8 cellular contexts compared by ENCODE assay signal in the genomic region with DNA sequence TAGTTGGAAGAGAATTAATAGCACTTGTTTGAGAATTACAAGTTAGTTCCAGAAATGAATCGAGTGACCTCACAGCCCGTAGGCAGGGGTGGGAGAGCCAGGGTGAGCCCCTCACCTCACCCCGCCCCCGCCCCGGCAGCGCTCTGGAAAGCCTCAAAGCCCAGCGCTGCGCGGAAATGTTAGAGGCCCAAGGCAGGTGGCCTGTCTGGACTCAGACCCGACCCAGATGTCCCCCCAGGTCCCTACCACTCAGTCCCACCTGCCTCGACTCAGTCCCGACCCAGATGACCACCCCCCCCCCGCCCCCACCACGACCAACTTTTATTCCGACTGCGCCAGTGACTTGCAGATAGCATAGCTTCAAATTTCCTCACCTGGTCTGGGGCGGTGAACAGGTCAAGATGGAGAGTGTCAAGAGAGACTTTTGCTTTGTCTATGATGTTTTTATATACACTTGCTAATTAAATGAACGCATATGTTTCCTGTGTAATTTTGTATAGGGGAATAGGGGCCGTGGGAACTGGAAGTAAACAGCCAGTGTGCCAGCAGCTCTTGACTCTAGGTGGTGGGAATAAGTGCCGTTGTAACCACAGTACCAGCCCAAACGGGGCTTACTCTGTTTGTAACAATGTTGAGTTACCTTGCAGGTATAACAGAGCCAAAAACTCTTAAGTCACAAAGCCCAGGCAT. TPM values are rescaled to one million over a fixed set of nuclear protein-coding genes. Genes with fewer than 3 reads are reported as not detected.
DNase-seq lines count a peak whose midpoint lies in the region; ATAC-seq and TF ChIP-seq lines count a peak whose summit lies in the region.

No MANE protein-coding gene starts in this region.

- H3K27me3 ChIP-seq in right cardiac atrium (ENCODE audit: control insufficient read depth, insufficient read depth) (no peaks in the 10 kb centered on the region), gastrocnemius medialis (no peaks in the 10 kb centered on the region)

- peaks cover 55% of the 10 kb centered on the region for H3K27me3 Mint-ChIP-seq in activated T-helper 1 cell treated with anti-CD3 and anti-CD28 coated beads, Interleukin-12 subunit alpha, Interleukin-12 subunit beta, Interleukin-2, Interleukin-4 antibody, amounts not matched to agents 30 ng/mL and 10 ng/mL and 1 ng/mL, durations not matched to agents 14 hours and 24 hours and 36 hours (ENCODE audit: insufficient read depth)

- peak overlapping the region; percentile 81 for H3K4me3 Mint-ChIP-seq in activated T-helper 1 cell treated with anti-CD3 and anti-CD28 coated beads, Interleukin-12 subunit alpha, Interleukin-12 subunit beta, Interleukin-2, Interleukin-4 antibody, amounts not matched to agents 30 ng/mL and 10 ng/mL and 1 ng/mL, durations not matched to agents 14 hours and 24 hours and 36 hours

- H3K27ac ChIP-seq in right cardiac atrium (ENCODE audit: low read length) (peak overlapping the region; percentile 86), gastrocnemius medialis (peak overlapping the region; percentile 89 to 96 (median 90))

- peaks cover 6% of the 10 kb centered on the region for H3K4me1 Mint-ChIP-seq in activated T-helper 1 cell treated with anti-CD3 and anti-CD28 coated beads, Interleukin-12 subunit alpha, Interleukin-12 subunit beta, Interleukin-2, Interleukin-4 antibody, amounts not matched to agents 30 ng/mL and 10 ng/mL and 1 ng/mL, durations not matched to agents 14 hours and 24 hours and 36 hours (ENCODE audit: low read depth)

- H3K36me3 ChIP-seq in gastrocnemius medialis = no peaks in the 10 kb centered on the region

- intact Hi-C loops in activated T-helper 1 cell treated with anti-CD3 and anti-CD28 coated beads, Interleukin-12 subunit alpha, Interleukin-12 subunit beta, Interleukin-2, Interleukin-4 antibody, amounts not matched to agents 30 ng/mL and 10 ng/mL and 1 ng/mL, durations not matched to agents 14 hours and 24 hours and 36 hours (cut with micrococcal nuclease) = no loop called here
- intact Hi-C loops in right cardiac atrium (cut with DNase I) = loop anchor here in 1 of 4 donors (10.0 kb wide), 1 partner anchor 52 kb away; no protein-coding TSS in a partner anchor
- intact Hi-C loops in gastrocnemius medialis (cut with DNase I; ENCODE audit: low total_unique reads) = loop anchor here (5.0 kb wide), 1 partner anchor 50 kb away; no protein-coding TSS in a partner anchor

- WGBS in right cardiac atrium = 40% methylated on average over 21 of the region's 21 CpGs

- peak overlapping the region; percentile 37 for H3K4me3 ChIP-seq in GM12865 (ENCODE audit: low read depth, low read length)
- H3K4me3 ChIP-seq in right cardiac atrium (ENCODE audit: low read length) = peak overlapping the region; percentile 51
- peak overlapping the region; percentile 72 to 94 (median 78) for H3K4me3 ChIP-seq in gastrocnemius medialis

- TF ChIP-seq CTCF in GM12865 (IDR thresholded peaks at IDR 0.05; ENCODE audit: insufficient read depth, low read depth, low read length, missing control alignments) (no peak), gastrocnemius medialis (IDR thresholded peaks at IDR 0.05 in 4 of 5, conservative IDR thresholded peaks at IDR 0.05 in 1 of 5) (no peak)

- in situ Hi-C loops in gastrocnemius medialis (cut with MboI; ENCODE audit: low sequenced_read_pairs in 4 of 4) = no loop called here

- no peak for ATAC-seq in right cardiac atrium
- no peak for ATAC-seq in gastrocnemius medialis
- no peak for ATAC-seq in GM18873 (IDR thresholded peaks at IDR 0.05; ENCODE audit: low FRiP score, unreplicated experiment)
- ATAC-seq in HG03457 (IDR thresholded peaks at IDR 0.05; ENCODE audit: unreplicated experiment) = no peak

- DNase-seq in GM12865 (ENCODE audit: low read depth) = no peak
- no peak for DNase-seq in activated T-helper 1 cell treated with anti-CD3 and anti-CD28 coated beads, Interleukin-12 subunit alpha, Interleukin-12 subunit beta, Interleukin-2, Interleukin-4 antibody, amounts not matched to agents 30 ng/mL and 10 ng/mL and 1 ng/mL, durations not matched to agents 14 hours and 24 hours and 36 hours (ENCODE audit: low spot score)
- peak in 1 of 3 donors; percentile 54 for DNase-seq in right cardiac atrium
- no peak for DNase-seq in gastrocnemius medialis
- no peak for DNase-seq in cortex of kidney (lab: John Stamatoyannopoulos, UW)
- DNase-seq in OCI-M1 (lab: John Stamatoyannopoulos, UW) = no peak

- no peaks in the 10 kb centered on the region for H3K36me3 Mint-ChIP-seq in activated T-helper 1 cell treated with anti-CD3 and anti-CD28 coated beads, Interleukin-12 subunit alpha, Interleukin-12 subunit beta, Interleukin-2, Interleukin-4 antibody, amounts not matched to agents 30 ng/mL and 10 ng/mL and 1 ng/mL, durations not matched to agents 14 hours and 24 hours and 36 hours (ENCODE audit: low read depth)

- no peaks in the 10 kb centered on the region for H3K9me3 ChIP-seq in right cardiac atrium (ENCODE audit: control insufficient read depth, low read length)
- H3K9me3 ChIP-seq in gastrocnemius medialis = no peaks in the 10 kb centered on the region

- TF ChIP-seq POLR2A in gastrocnemius medialis (IDR thresholded peaks at IDR 0.05) = no peak

- no peaks in the 10 kb centered on the region for H3K9me3 Mint-ChIP-seq in activated T-helper 1 cell treated with anti-CD3 and anti-CD28 coated beads, Interleukin-12 subunit alpha, Interleukin-12 subunit beta, Interleukin-2, Interleukin-4 antibody, amounts not matched to agents 30 ng/mL and 10 ng/mL and 1 ng/mL, durations not matched to agents 14 hours and 24 hours and 36 hours

- H3K27ac Mint-ChIP-seq in activated T-helper 1 cell treated with anti-CD3 and anti-CD28 coated beads, Interleukin-12 subunit alpha, Interleukin-12 subunit beta, Interleukin-2, Interleukin-4 antibody, amounts not matched to agents 30 ng/mL and 10 ng/mL and 1 ng/mL, durations not matched to agents 14 hours and 24 hours and 36 hours = peak overlapping the region; percentile 29

- H3K4me1 ChIP-seq in right cardiac atrium (ENCODE audit: control insufficient read depth, insufficient read depth, low read length) (peaks cover 3% of the 10 kb centered on the region), gastrocnemius medialis (peaks cover 14 to 23% of the 10 kb centered on the region in 2 donors)

RNA-seq across cellular contexts. Expression of gene PXDC1, which starts 1.2 kb away (rescaled TPM):
- total RNA-seq in activated T-helper 1 cell treated with anti-CD3 and anti-CD28 coated beads, Interleukin-12 subunit alpha, Interleukin-12 subunit beta, Interleukin-2, Interleukin-4 antibody, amounts not matched to agents 30 ng/mL and 10 ng/mL and 1 ng/mL, durations not matched to agents 14 hours and 24 hours and 36 hours = 0.12 and 0.57 TPM in 2 replicates
- total RNA-seq in right cardiac atrium = 10 to 100 TPM; 18.9 to 43.9 (median 24.1) TPM
- polyA plus RNA-seq in right cardiac atrium = 23.7 TPM
- 10 to 100 TPM in 3 of 4 donors, 1 to 10 TPM in 1; 8.8 to 47.1 (median 19.6) TPM for total RNA-seq in gastrocnemius medialis
